In the genomic region with DNA sequence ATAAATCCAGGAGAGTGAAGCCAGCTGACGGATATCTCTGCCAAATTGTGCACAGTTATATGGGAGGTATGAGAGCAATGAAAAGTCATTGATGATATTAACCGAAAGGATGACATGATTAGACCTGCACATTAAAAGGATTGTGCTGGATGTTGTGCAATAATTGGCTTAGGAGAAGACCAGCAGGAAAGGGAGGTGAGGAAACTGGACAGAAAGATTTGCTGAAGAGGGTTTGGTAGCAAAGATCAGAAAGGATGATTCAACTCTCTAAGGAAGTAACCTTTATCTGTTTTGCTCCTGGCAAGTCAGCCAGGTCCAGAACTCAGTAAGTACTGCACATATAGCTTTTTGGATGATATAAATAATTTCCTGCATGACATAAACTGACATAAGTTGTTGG, we compare ENCODE assay signal across 24 cellular contexts.
"Had no signal": no experiment of that assay in that cellular context is flagged by ENCODE, and none has a peak within 500 bp of the region (broad histone marks: within the 10 kb centered on the region; RNA-seq: fewer than 3 reads in every experiment).

No MANE protein-coding gene starts in this region.

- H3K9me3 ChIP-seq: ascending aorta, body of pancreas had no signal

- DNase-seq: activated CD4-positive, alpha-beta memory T cell treated with anti-CD3 and anti-CD28 coated beads for 36 hours; activated CD4-positive, alpha-beta T cell treated with anti-CD3 and anti-CD28 coated beads, Interleukin-2, amount 10 ng/mL, durations not matched to agents 7 days and 5 days; activated CD4-positive, CD25-positive, alpha-beta regulatory T cell; activated CD8-positive, alpha-beta memory T cell treated with anti-CD3 and anti-CD28 coated beads for 24 hours; activated effector memory CD4-positive, alpha-beta T cell treated with anti-CD3 and anti-CD28 coated beads, Interleukin-2, amount 50 U/mL, for 16 hours; activated naive CD4-positive, alpha-beta T cell treated with Interleukin-2 at 50 U/mL for 16 hours; activated naive CD8-positive, alpha-beta T cell treated with anti-CD3 and anti-CD28 coated beads, Interleukin-2, amount 50 U/mL, for 24 hours; activated T-cell treated with anti-CD3 and anti-CD28 coated beads, Interleukin-2, amount 50 U/mL, for 4 hours; amniotic stem cell; body of pancreas; Kasumi-1; KBM-7; NCI-H1048; NCI-H146; NCI-H1930; NCI-H2171; NCI-H226; NCI-H526; PC-9; SIG-M5; T-helper 1 cell had no signal

- H3K9me3 Mint-ChIP-seq: activated T-cell treated with anti-CD3 and anti-CD28 coated beads, Interleukin-2, amount 50 U/mL, for 4 hours had no signal

- H3K27me3 ChIP-seq: ascending aorta, body of pancreas had no signal

- H3K27me3 Mint-ChIP-seq: activated CD4-positive, alpha-beta T cell treated with anti-CD3 and anti-CD28 coated beads, Interleukin-2, amount 10 ng/mL, durations not matched to agents 7 days and 5 days; activated naive CD8-positive, alpha-beta T cell treated with anti-CD3 and anti-CD28 coated beads, Interleukin-2, amount 50 U/mL, for 24 hours had no signal

- H3K4me1 ChIP-seq: ascending aorta, body of pancreas had no signal

- H3K4me3 ChIP-seq: ascending aorta, body of pancreas, PC-9 had no signal

- H3K4me2 ChIP-seq: PC-9 had no signal

- H3K4me3 Mint-ChIP-seq: activated CD4-positive, alpha-beta memory T cell treated with anti-CD3 and anti-CD28 coated beads for 36 hours; activated CD4-positive, alpha-beta T cell treated with anti-CD3 and anti-CD28 coated beads, Interleukin-2, amount 10 ng/mL, durations not matched to agents 7 days and 5 days; activated naive CD8-positive, alpha-beta T cell treated with anti-CD3 and anti-CD28 coated beads, Interleukin-2, amount 50 U/mL, for 24 hours; activated T-cell treated with anti-CD3 and anti-CD28 coated beads, Interleukin-2, amount 50 U/mL, for 4 hours had no signal

- H3K4me1 Mint-ChIP-seq: activated CD4-positive, alpha-beta T cell treated with anti-CD3 and anti-CD28 coated beads, Interleukin-2, amount 10 ng/mL, durations not matched to agents 7 days and 5 days; activated naive CD8-positive, alpha-beta T cell treated with anti-CD3 and anti-CD28 coated beads, Interleukin-2, amount 50 U/mL, for 24 hours had no signal

- H2AFZ ChIP-seq: PC-9 had no signal

- ATAC-seq: activated naive CD4-positive, alpha-beta T cell treated with anti-CD3 and anti-CD28 coated beads, Interleukin-2, amount 50 U/mL, for 72 hours; activated naive CD8-positive, alpha-beta T cell treated with anti-CD3 and anti-CD28 coated beads, Interleukin-2, amount 50 U/mL, for 24 hours; activated T-cell treated with anti-CD3 and anti-CD28 coated beads, Interleukin-2, amount 50 U/mL, for 4 hours; body of pancreas had no signal

- H3K36me3 Mint-ChIP-seq: activated CD4-positive, alpha-beta memory T cell treated with anti-CD3 and anti-CD28 coated beads for 36 hours had no signal

- H3K36me3 ChIP-seq: ascending aorta had no signal

- H3K27ac ChIP-seq: ascending aorta, body of pancreas, PC-9, VCaP had no signal

- H3K27ac Mint-ChIP-seq: activated CD4-positive, alpha-beta memory T cell treated with anti-CD3 and anti-CD28 coated beads for 36 hours; activated CD4-positive, alpha-beta T cell treated with anti-CD3 and anti-CD28 coated beads, Interleukin-2, amount 10 ng/mL, durations not matched to agents 7 days and 5 days; activated naive CD4-positive, alpha-beta T cell treated with anti-CD3 and anti-CD28 coated beads, Interleukin-2, amount 50 U/mL, for 72 hours; activated naive CD8-positive, alpha-beta T cell treated with anti-CD3 and anti-CD28 coated beads, Interleukin-2, amount 50 U/mL, for 24 hours had no signal
